ENCODE assay signal across 13 cellular contexts in the genomic region with DNA sequence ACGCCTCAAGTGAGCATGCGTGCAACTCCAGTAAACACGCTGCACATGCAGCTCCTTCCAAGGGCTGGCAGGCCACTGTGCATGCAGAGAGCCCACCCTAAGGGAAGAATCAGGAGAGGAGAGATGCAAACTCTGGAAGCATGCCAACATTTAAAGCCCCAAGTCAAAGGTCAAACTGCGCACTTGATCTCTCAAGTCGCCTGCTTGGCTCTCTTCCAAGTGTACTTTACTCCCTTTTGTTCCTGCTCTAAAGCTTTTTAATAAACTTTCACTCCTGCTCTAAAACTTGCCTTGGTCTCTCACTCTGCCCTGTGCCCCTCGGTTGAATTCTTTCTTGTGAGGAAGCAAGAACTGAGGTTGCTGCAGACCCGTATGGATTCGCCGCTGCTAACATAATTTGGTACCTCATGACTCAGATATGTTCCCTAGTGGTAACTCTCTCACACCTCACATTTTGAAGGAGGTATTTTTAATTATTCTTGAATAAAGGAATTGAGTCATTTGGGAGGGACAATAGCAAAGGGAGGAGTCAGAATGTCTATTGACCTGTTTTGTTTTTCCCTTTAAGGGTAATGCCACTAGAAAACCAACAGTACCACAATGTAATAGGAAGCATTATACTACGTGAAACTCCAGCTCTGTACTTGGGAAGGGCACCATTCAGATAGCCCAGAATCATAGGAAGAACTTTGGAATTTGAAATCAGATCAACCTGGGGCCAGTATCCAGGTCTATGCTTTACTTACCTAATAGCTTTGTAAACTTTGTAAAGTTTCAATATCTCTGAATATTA.
A peak's percentile ranks its signal among the peaks of the same experiment; 100 is the strongest.
DNase-seq lines count a peak whose midpoint lies in the region; ATAC-seq, FAIRE-seq and TF ChIP-seq lines count a peak whose summit lies in the region.
"Had no signal": no experiment of that assay in that cellular context is flagged by ENCODE, and none has a peak within 500 bp of the region (broad histone marks: within the 10 kb centered on the region; RNA-seq: fewer than 3 reads in every experiment).

No MANE protein-coding gene starts in this region.

- H3K4me3 ChIP-seq in MM.1S (ENCODE audit: low read length) = peak overlapping the region; percentile 30
- H3K4me3 ChIP-seq: GM12878 had no signal

- no peaks in the 10 kb centered on the region for H3K9me2 ChIP-seq in MM.1S (replicated peaks; ENCODE audit: insufficient read depth, low read length)

- no peaks in the 10 kb centered on the region for H4K20me1 ChIP-seq in MM.1S (ENCODE audit: insufficient read depth, low read length)

- no peaks in the 10 kb centered on the region for H3K36me3 ChIP-seq in MM.1S (replicated peaks; ENCODE audit: insufficient read depth, low read length)

- H3K27ac Mint-ChIP-seq in memory B cell = no peak overlapping the region
- H3K27ac Mint-ChIP-seq: activated T-cell treated with anti-CD3 and anti-CD28 coated beads, Interleukin-2, amount 50 U/mL, for 24 hours; stimulated activated naive CD8-positive, alpha-beta T cell treated with anti-CD3 and anti-CD28 coated beads, Interleukin-15, amount 100 ng/mL, for 72 hours had no signal

- no peak overlapping the region for H3K4me3 Mint-ChIP-seq in memory B cell
- H3K4me3 Mint-ChIP-seq: activated T-cell treated with anti-CD3 and anti-CD28 coated beads, Interleukin-2, amount 50 U/mL, for 24 hours; stimulated activated naive CD8-positive, alpha-beta T cell treated with anti-CD3 and anti-CD28 coated beads, Interleukin-15, amount 100 ng/mL, for 72 hours had no signal

- H3K27ac ChIP-seq in MM.1S (ENCODE audit: low read length) = peak overlapping the region; percentile 18; the same call in 1 of the 2 replicates
- 0 out of 2 replicates have a peak overlapping the region, but pooled peaks have one; percentile 41 for H3K27ac ChIP-seq in VCaP

- H3K27me3 Mint-ChIP-seq in memory B cell = peaks cover 4% of the 10 kb centered on the region

- peaks cover 9% of the 10 kb centered on the region for H3K9me3 Mint-ChIP-seq in memory B cell
- H3K9me3 Mint-ChIP-seq: activated T-cell treated with anti-CD3 and anti-CD28 coated beads, Interleukin-2, amount 50 U/mL, for 24 hours had no signal

- peaks cover 17% of the 10 kb centered on the region for H3K4me1 ChIP-seq in MM.1S (ENCODE audit: low read length)

- peaks cover 19% of the 10 kb centered on the region for H3K4me1 Mint-ChIP-seq in memory B cell

- H2AFZ ChIP-seq in MM.1S (ENCODE audit: low read length) = peak overlapping the region; percentile 24; the same call in 1 of the 2 replicates

- H3K36me3 Mint-ChIP-seq in memory B cell = peaks cover 3% of the 10 kb centered on the region

- no peak overlapping the region for H3K9ac ChIP-seq in MM.1S (ENCODE audit: low read length)

- H3K27me3 ChIP-seq in MM.1S (replicated peaks; ENCODE audit: insufficient read depth, low read length) = no peaks in the 10 kb centered on the region

- ATAC-seq in memory B cell (ENCODE audit: low read depth) = peak; percentile 22
- ATAC-seq in HG03521 (IDR thresholded peaks at IDR 0.05; ENCODE audit: unreplicated experiment) = no peak
- no peak for ATAC-seq in GM21723 (IDR thresholded peaks at IDR 0.05; ENCODE audit: unreplicated experiment)

- H3K4me2 ChIP-seq in MM.1S (ENCODE audit: low read depth, low read length) = peak overlapping the region; percentile 61

- H3K79me2 ChIP-seq in MM.1S (ENCODE audit: low read length) = no peaks in the 10 kb centered on the region

- H3K9me3 ChIP-seq in MM.1S (replicated peaks; ENCODE audit: insufficient read depth, low read length) = no peaks in the 10 kb centered on the region

- peaks cover 11% of the 10 kb centered on the region for H3F3A ChIP-seq in MM.1S (ENCODE audit: insufficient read depth, low read length)

- TF ChIP-seq CTCF in MM.1S (IDR thresholded peaks at IDR 0.05; ENCODE audit: low read length) (no peak), VCaP (conservative IDR thresholded peaks at IDR 0.05) (no peak), D721Med (IDR thresholded peaks at IDR 0.05; ENCODE audit: insufficient read depth, missing control alignments) (no peak)

- no peak for FAIRE-seq in D721Med (lab: Jason Lieb, UNC)
- FAIRE-seq: endothelial cell of umbilical vein, GM12878 had no signal

- DNase-seq in DMS53 (lab: John Stamatoyannopoulos, UW) = peak; percentile 46
- peak; percentile 21 for DNase-seq in MM.1S
- no peak for DNase-seq in memory B cell (ENCODE audit: low spot score in 2 of 2)
- no peak for DNase-seq in D721Med (ENCODE audit: insufficient read length, low spot score)
- no peak for DNase-seq in AG08396 (ENCODE audit: low spot score)
- DNase-seq: activated T-cell treated with anti-CD3 and anti-CD28 coated beads, Interleukin-2, amount 50 U/mL, for 24 hours; NCI-H1694 treated with DMSO at 0.1 percent for 48 hours; stimulated activated naive CD8-positive, alpha-beta T cell treated with anti-CD3 and anti-CD28 coated beads, Interleukin-15, amount 100 ng/mL, for 72 hours had no signal

Comparison
In these comparisons a context has a peak if more than half of its experiments do, and no peak if none do; other contexts are left out.
1. DNase-seq: peak in DMS53 (single experiment) and MM.1S (single experiment); none in memory B cell (0 of 2), D721Med (single experiment) and AG08396 (single experiment).